1 cellular context compared by ENCODE assay signal in the genomic region with DNA sequence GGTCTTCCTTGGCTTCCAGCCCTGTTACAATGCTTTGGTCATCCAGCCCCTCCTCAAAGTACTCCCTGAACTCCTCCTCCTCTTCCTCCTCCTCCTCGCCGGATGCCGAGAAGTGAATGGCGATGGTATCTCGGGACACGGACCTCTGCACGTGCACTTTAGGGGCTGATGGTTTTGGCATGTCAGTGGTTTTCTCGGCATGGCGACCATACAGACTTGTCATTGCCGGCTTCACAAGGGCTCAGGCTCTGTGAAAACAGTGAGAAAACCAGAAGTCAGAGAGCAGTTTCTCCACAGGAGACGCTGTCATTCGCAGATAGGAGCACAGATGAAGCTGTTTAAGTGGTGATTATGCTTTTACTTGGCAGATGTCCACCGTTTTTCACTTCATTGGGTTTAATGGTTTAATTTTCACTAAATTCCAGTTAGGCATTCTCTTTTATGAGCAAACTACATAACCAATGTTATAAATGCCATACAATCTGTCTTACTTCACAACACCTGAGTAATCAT.
TF ChIP-seq lines count a peak whose summit lies in the region.

No MANE protein-coding gene starts in this region.

TF ChIP-seq in K562, 482 proteins besides CTCF, POLR2A, EP300 and RAD21 (continued from another document and continues in another):
- TF ChIP-seq, protein P1, sequence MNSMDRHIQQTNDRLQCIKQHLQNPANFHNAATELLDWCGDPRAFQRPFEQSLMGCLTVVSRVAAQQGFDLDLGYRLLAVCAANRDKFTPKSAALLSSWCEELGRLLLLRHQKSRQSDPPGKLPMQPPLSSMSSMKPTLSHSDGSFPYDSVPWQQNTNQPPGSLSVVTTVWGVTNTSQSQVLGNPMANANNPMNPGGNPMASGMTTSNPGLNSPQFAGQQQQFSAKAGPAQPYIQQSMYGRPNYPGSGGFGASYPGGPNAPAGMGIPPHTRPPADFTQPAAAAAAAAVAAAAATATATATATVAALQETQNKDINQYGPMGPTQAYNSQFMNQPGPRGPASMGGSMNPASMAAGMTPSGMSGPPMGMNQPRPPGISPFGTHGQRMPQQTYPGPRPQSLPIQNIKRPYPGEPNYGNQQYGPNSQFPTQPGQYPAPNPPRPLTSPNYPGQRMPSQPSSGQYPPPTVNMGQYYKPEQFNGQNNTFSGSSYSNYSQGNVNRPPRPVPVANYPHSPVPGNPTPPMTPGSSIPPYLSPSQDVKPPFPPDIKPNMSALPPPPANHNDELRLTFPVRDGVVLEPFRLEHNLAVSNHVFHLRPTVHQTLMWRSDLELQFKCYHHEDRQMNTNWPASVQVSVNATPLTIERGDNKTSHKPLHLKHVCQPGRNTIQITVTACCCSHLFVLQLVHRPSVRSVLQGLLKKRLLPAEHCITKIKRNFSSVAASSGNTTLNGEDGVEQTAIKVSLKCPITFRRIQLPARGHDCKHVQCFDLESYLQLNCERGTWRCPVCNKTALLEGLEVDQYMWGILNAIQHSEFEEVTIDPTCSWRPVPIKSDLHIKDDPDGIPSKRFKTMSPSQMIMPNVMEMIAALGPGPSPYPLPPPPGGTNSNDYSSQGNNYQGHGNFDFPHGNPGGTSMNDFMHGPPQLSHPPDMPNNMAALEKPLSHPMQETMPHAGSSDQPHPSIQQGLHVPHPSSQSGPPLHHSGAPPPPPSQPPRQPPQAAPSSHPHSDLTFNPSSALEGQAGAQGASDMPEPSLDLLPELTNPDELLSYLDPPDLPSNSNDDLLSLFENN (IDR thresholded peaks at IDR 0.05; ENCODE audit: low read depth in 2 of 2, low read length in 2 of 2) = peak in 1 of 2 experiments; percentile 58; a peak in 1 of 4 replicates
- no peak for TF ChIP-seq HLTF (IDR thresholded peaks at IDR 0.05)
- TF ChIP-seq, protein P2, sequence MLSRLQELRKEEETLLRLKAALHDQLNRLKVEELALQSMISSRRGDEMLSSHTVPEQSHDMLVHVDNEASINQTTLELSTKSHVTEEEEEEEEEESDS (CRISPR knock-in tag; IDR thresholded peaks at IDR 0.05) = no peak
- TF ChIP-seq KDM4B (IDR thresholded peaks at IDR 0.05; ENCODE audit: borderline replicate concordance in 2 of 2, low read depth in 1 of 2) = no peak
- no peak for TF ChIP-seq ZNF778 (CRISPR knock-in tag; IDR thresholded peaks at IDR 0.05)
- TF ChIP-seq ZKSCAN3 (CRISPR knock-in tag; IDR thresholded peaks at IDR 0.05) = no peak
- TF ChIP-seq, protein P3, sequence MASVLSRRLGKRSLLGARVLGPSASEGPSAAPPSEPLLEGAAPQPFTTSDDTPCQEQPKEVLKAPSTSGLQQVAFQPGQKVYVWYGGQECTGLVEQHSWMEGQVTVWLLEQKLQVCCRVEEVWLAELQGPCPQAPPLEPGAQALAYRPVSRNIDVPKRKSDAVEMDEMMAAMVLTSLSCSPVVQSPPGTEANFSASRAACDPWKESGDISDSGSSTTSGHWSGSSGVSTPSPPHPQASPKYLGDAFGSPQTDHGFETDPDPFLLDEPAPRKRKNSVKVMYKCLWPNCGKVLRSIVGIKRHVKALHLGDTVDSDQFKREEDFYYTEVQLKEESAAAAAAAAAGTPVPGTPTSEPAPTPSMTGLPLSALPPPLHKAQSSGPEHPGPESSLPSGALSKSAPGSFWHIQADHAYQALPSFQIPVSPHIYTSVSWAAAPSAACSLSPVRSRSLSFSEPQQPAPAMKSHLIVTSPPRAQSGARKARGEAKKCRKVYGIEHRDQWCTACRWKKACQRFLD (CRISPR knock-in tag; IDR thresholded peaks at IDR 0.05) = no peak
- peak; percentile 91 for TF ChIP-seq TAL1 (IDR thresholded peaks at IDR 0.05)
- TF ChIP-seq PTRF (tag; IDR thresholded peaks at IDR 0.05) = no peak
- no peak for TF ChIP-seq GABPA (tag; conservative IDR thresholded peaks at IDR 0.05; ENCODE audit: low read depth)
- TF ChIP-seq NR3C1 (CRISPR knock-in tag; IDR thresholded peaks at IDR 0.05) = no peak
- TF ChIP-seq STAT5B (CRISPR knock-in tag; IDR thresholded peaks at IDR 0.05) = no peak
- TF ChIP-seq DIDO1 (tag; IDR thresholded peaks at IDR 0.05; ENCODE audit: low read depth) = no peak
- TF ChIP-seq ZNF77 (CRISPR knock-in tag; IDR thresholded peaks at IDR 0.05) = no peak
- peak; percentile 74; the same call in 1 of the 2 replicates for TF ChIP-seq LCOR (CRISPR knock-in tag; IDR thresholded peaks at IDR 0.05)
- TF ChIP-seq ZNF79 (CRISPR knock-in tag; IDR thresholded peaks at IDR 0.05; ENCODE audit: low read depth) = no peak
- TF ChIP-seq DMBX1 (CRISPR knock-in tag; IDR thresholded peaks at IDR 0.05; ENCODE audit: borderline replicate concordance) = 0 out of 2 replicates have a peak, but pooled peaks have one; percentile 24
- no peak for TF ChIP-seq EZH2 (IDR thresholded peaks at IDR 0.05; ENCODE audit: borderline replicate concordance, low read depth, low read length)
- TF ChIP-seq, protein P4, sequence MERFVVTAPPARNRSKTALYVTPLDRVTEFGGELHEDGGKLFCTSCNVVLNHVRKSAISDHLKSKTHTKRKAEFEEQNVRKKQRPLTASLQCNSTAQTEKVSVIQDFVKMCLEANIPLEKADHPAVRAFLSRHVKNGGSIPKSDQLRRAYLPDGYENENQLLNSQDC (CRISPR knock-in tag; IDR thresholded peaks at IDR 0.05) = no peak
- TF ChIP-seq, protein P5, sequence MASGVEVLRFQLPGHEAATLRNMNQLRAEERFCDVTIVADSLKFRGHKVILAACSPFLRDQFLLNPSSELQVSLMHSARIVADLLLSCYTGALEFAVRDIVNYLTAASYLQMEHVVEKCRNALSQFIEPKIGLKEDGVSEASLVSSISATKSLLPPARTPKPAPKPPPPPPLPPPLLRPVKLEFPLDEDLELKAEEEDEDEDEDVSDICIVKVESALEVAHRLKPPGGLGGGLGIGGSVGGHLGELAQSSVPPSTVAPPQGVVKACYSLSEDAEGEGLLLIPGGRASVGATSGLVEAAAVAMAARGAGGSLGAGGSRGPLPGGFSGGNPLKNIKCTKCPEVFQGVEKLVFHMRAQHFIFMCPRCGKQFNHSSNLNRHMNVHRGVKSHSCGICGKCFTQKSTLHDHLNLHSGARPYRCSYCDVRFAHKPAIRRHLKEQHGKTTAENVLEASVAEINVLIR (CRISPR knock-in tag; IDR thresholded peaks at IDR 0.05) = no peak
- peak; percentile 83 for TF ChIP-seq MYC (IDR thresholded peaks at IDR 0.05; ENCODE audit: low read depth, low read length)
- TF ChIP-seq MYC (CRISPR knock-in tag; IDR thresholded peaks at IDR 0.05; ENCODE audit: borderline replicate concordance, low read depth) = no peak
- TF ChIP-seq, protein P6, sequence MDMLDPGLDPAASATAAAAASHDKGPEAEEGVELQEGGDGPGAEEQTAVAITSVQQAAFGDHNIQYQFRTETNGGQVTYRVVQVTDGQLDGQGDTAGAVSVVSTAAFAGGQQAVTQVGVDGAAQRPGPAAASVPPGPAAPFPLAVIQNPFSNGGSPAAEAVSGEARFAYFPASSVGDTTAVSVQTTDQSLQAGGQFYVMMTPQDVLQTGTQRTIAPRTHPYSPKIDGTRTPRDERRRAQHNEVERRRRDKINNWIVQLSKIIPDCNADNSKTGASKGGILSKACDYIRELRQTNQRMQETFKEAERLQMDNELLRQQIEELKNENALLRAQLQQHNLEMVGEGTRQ (CRISPR knock-in tag; IDR thresholded peaks at IDR 0.05) = no peak
- TF ChIP-seq E2F3 (CRISPR knock-in tag; IDR thresholded peaks at IDR 0.05) = no peak
- no peak for TF ChIP-seq ZNF3 (CRISPR knock-in tag; IDR thresholded peaks at IDR 0.05)
- TF ChIP-seq, protein P7, sequence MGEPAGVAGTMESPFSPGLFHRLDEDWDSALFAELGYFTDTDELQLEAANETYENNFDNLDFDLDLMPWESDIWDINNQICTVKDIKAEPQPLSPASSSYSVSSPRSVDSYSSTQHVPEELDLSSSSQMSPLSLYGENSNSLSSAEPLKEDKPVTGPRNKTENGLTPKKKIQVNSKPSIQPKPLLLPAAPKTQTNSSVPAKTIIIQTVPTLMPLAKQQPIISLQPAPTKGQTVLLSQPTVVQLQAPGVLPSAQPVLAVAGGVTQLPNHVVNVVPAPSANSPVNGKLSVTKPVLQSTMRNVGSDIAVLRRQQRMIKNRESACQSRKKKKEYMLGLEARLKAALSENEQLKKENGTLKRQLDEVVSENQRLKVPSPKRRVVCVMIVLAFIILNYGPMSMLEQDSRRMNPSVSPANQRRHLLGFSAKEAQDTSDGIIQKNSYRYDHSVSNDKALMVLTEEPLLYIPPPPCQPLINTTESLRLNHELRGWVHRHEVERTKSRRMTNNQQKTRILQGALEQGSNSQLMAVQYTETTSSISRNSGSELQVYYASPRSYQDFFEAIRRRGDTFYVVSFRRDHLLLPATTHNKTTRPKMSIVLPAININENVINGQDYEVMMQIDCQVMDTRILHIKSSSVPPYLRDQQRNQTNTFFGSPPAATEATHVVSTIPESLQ (CRISPR knock-in tag; IDR thresholded peaks at IDR 0.05) = no peak
- no peak for TF ChIP-seq MED1 (CRISPR knock-in tag; IDR thresholded peaks at IDR 0.05; ENCODE audit: borderline replicate concordance)
- TF ChIP-seq, protein P8, sequence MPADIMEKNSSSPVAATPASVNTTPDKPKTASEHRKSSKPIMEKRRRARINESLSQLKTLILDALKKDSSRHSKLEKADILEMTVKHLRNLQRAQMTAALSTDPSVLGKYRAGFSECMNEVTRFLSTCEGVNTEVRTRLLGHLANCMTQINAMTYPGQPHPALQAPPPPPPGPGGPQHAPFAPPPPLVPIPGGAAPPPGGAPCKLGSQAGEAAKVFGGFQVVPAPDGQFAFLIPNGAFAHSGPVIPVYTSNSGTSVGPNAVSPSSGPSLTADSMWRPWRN (IDR thresholded peaks at IDR 0.05; ENCODE audit: low read depth) = peak; percentile 84
- TF ChIP-seq, protein P9, sequence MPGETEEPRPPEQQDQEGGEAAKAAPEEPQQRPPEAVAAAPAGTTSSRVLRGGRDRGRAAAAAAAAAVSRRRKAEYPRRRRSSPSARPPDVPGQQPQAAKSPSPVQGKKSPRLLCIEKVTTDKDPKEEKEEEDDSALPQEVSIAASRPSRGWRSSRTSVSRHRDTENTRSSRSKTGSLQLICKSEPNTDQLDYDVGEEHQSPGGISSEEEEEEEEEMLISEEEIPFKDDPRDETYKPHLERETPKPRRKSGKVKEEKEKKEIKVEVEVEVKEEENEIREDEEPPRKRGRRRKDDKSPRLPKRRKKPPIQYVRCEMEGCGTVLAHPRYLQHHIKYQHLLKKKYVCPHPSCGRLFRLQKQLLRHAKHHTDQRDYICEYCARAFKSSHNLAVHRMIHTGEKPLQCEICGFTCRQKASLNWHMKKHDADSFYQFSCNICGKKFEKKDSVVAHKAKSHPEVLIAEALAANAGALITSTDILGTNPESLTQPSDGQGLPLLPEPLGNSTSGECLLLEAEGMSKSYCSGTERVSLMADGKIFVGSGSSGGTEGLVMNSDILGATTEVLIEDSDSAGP (CRISPR knock-in tag; IDR thresholded peaks at IDR 0.05) = no peak
- no peak for TF ChIP-seq KLF10 (CRISPR knock-in tag; IDR thresholded peaks at IDR 0.05)
- TF ChIP-seq, protein P10, sequence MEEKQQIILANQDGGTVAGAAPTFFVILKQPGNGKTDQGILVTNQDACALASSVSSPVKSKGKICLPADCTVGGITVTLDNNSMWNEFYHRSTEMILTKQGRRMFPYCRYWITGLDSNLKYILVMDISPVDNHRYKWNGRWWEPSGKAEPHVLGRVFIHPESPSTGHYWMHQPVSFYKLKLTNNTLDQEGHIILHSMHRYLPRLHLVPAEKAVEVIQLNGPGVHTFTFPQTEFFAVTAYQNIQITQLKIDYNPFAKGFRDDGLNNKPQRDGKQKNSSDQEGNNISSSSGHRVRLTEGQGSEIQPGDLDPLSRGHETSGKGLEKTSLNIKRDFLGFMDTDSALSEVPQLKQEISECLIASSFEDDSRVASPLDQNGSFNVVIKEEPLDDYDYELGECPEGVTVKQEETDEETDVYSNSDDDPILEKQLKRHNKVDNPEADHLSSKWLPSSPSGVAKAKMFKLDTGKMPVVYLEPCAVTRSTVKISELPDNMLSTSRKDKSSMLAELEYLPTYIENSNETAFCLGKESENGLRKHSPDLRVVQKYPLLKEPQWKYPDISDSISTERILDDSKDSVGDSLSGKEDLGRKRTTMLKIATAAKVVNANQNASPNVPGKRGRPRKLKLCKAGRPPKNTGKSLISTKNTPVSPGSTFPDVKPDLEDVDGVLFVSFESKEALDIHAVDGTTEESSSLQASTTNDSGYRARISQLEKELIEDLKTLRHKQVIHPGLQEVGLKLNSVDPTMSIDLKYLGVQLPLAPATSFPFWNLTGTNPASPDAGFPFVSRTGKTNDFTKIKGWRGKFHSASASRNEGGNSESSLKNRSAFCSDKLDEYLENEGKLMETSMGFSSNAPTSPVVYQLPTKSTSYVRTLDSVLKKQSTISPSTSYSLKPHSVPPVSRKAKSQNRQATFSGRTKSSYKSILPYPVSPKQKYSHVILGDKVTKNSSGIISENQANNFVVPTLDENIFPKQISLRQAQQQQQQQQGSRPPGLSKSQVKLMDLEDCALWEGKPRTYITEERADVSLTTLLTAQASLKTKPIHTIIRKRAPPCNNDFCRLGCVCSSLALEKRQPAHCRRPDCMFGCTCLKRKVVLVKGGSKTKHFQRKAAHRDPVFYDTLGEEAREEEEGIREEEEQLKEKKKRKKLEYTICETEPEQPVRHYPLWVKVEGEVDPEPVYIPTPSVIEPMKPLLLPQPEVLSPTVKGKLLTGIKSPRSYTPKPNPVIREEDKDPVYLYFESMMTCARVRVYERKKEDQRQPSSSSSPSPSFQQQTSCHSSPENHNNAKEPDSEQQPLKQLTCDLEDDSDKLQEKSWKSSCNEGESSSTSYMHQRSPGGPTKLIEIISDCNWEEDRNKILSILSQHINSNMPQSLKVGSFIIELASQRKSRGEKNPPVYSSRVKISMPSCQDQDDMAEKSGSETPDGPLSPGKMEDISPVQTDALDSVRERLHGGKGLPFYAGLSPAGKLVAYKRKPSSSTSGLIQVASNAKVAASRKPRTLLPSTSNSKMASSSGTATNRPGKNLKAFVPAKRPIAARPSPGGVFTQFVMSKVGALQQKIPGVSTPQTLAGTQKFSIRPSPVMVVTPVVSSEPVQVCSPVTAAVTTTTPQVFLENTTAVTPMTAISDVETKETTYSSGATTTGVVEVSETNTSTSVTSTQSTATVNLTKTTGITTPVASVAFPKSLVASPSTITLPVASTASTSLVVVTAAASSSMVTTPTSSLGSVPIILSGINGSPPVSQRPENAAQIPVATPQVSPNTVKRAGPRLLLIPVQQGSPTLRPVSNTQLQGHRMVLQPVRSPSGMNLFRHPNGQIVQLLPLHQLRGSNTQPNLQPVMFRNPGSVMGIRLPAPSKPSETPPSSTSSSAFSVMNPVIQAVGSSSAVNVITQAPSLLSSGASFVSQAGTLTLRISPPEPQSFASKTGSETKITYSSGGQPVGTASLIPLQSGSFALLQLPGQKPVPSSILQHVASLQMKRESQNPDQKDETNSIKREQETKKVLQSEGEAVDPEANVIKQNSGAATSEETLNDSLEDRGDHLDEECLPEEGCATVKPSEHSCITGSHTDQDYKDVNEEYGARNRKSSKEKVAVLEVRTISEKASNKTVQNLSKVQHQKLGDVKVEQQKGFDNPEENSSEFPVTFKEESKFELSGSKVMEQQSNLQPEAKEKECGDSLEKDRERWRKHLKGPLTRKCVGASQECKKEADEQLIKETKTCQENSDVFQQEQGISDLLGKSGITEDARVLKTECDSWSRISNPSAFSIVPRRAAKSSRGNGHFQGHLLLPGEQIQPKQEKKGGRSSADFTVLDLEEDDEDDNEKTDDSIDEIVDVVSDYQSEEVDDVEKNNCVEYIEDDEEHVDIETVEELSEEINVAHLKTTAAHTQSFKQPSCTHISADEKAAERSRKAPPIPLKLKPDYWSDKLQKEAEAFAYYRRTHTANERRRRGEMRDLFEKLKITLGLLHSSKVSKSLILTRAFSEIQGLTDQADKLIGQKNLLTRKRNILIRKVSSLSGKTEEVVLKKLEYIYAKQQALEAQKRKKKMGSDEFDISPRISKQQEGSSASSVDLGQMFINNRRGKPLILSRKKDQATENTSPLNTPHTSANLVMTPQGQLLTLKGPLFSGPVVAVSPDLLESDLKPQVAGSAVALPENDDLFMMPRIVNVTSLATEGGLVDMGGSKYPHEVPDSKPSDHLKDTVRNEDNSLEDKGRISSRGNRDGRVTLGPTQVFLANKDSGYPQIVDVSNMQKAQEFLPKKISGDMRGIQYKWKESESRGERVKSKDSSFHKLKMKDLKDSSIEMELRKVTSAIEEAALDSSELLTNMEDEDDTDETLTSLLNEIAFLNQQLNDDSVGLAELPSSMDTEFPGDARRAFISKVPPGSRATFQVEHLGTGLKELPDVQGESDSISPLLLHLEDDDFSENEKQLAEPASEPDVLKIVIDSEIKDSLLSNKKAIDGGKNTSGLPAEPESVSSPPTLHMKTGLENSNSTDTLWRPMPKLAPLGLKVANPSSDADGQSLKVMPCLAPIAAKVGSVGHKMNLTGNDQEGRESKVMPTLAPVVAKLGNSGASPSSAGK (IDR thresholded peaks at IDR 0.05) = peak; percentile 62
